In the genomic region with DNA sequence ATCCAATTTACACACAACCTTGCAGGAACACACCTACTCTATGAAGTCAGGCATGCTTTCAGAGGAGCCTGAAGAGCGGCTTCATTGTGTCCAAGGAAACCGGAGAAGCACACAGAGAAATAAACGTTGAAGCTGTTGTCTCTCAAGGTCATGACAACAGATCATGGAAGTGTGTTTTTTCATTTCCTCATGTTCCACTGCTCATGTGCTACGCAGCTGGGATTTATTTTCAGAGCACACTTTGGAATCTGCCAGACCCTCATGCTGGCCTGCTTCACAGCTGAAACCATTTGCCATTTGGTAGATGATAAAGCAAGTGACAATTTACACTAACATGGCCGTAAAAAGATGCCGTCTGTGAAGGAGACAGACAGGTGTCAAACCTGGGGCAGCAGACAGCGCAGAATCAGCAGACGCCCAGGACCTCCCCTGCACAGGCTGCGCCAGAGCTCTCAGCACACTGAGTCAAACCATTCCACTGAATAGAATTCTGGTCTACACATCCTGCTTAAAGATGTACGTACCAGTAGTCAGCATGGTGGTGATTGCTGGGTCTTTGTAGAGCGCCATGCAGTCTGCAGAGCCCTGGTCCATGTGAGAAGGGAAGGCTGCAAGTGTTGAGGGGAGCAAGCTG, we compare ENCODE assay signal across 24 cellular contexts.
DNase-seq lines count a peak whose midpoint lies in the region; ATAC-seq and TF ChIP-seq lines count a peak whose summit lies in the region.
"Had no signal": no experiment of that assay in that cellular context is flagged by ENCODE, and none has a peak within 500 bp of the region (broad histone marks: within the 10 kb centered on the region; RNA-seq: fewer than 3 reads in every experiment).

No MANE protein-coding gene starts in this region.

- H3K27me3 Mint-ChIP-seq in nephron (ENCODE audit: low read depth): no peaks in the 10 kb centered on the region

- H3K4me3 Mint-ChIP-seq in nephron: peak overlapping the region in 1 of 3 experiments; percentile 30
- H3K4me3 Mint-ChIP-seq: T-helper 17 cell had no signal

- H3K4me3 ChIP-seq in AG10803 (ENCODE audit: low read length): no peak overlapping the region
- no peak overlapping the region for H3K4me3 ChIP-seq in choroid plexus epithelial cell (ENCODE audit: low read depth, low read length)

- no peaks in the 10 kb centered on the region for H3K9me3 Mint-ChIP-seq in nephron

- H3K36me3 Mint-ChIP-seq in nephron (ENCODE audit: low read depth): peaks cover 6% of the 10 kb centered on the region

- ATAC-seq in left cardiac atrium: peak; percentile 31 to 39
- ATAC-seq in GM19397 (IDR thresholded peaks at IDR 0.05; ENCODE audit: unreplicated experiment): no peak
- ATAC-seq: Panc1; stimulated activated naive CD8-positive, alpha-beta T cell treated with anti-CD3 and anti-CD28 coated beads, Interleukin-15, Interleukin-2, amounts not matched to agents 100 U/mL and 50 U/mL, for 24 hours; T-helper 17 cell had no signal

- peak overlapping the region; percentile 0 to 61 (median 51) for H3K27ac Mint-ChIP-seq in nephron
- H3K27ac Mint-ChIP-seq: T-helper 17 cell had no signal

- DNase-seq in AG10803 (ENCODE audit: low read depth) (peak; percentile 60), choroid plexus epithelial cell (ENCODE audit: low read depth) (peak; percentile 58), left cardiac atrium (no peak), occipital lobe (lab: John Stamatoyannopoulos, UW) (no peak), D341Med (ENCODE audit: low spot score) (no peak), hypothalamus (lab: John Stamatoyannopoulos, UW) (no peak)
- DNase-seq: ACHN; activated CD4-positive, alpha-beta T cell treated with anti-CD3 and anti-CD28 coated beads for 48 hours; activated naive CD4-positive, alpha-beta T cell treated with Interleukin-2 at 50 U/mL for 16 hours; activated T-cell treated with anti-CD3 and anti-CD28 coated beads, Interleukin-2, amount 50 U/mL, for 48 hours; amniotic stem cell; caudate nucleus; effector memory CD4-positive, alpha-beta T cell; EL; Kasumi-1; NCI-H1930; NCI-H510A; NK-92 treated with Interleukin-12 subunit alpha and Interleukin-12 subunit beta, amount 100 ng/mL, for 24 hours; stimulated activated CD4-positive, alpha-beta T cell treated with anti-CD3 and anti-CD28 coated beads, Interleukin-4, amount 100 ng/mL, for 24 hours; stimulated activated naive CD8-positive, alpha-beta T cell treated with anti-CD3 and anti-CD28 coated beads, Interleukin-15, Interleukin-2, amounts not matched to agents 100 U/mL and 50 U/mL, for 24 hours; T-helper 17 cell had no signal

- H3K4me1 Mint-ChIP-seq in nephron: peaks cover 52% of the 10 kb centered on the region
- H3K4me1 Mint-ChIP-seq: T-helper 17 cell had no signal

- intact Hi-C loops in left cardiac atrium (cut with DNase I): no loop called here

- TF ChIP-seq CTCF in AG10803 (conservative IDR thresholded peaks at IDR 0.05; ENCODE audit: low read length) (no peak), choroid plexus epithelial cell (conservative IDR thresholded peaks at IDR 0.05; ENCODE audit: low read depth, low read length) (no peak), nephron (IDR thresholded peaks at IDR 0.05; ENCODE audit: unreplicated experiment in 3 of 3) (no peak)

Comparison
In these comparisons a context has a peak if more than half of its experiments do, and no peak if none do; other contexts are left out.
1. DNase-seq: peak in AG10803 (single experiment) and choroid plexus epithelial cell (single experiment); none in left cardiac atrium (single experiment), occipital lobe (single experiment), D341Med (single experiment) and hypothalamus (0 of 51).